ENCODE assay signal across 21 cellular contexts in genomic region chr4:98528882-98529281, GRCh38.
DNase-seq lines count a peak whose midpoint lies in the region; TF ChIP-seq lines count a peak whose summit lies in the region.
"Had no signal": no experiment of that assay in that cellular context is flagged by ENCODE, and none has a peak within 500 bp of the region (broad histone marks: within the 10 kb centered on the region; RNA-seq: fewer than 3 reads in every experiment).

No MANE protein-coding gene starts in this region.

- POLR2A ChIA-PET in activated CD4-positive, alpha-beta memory T cell treated with anti-CD3 and anti-CD28 coated beads for 36 hours (lab: Charles Lee), result interaction anchor here (0.8 kb wide), 1 partner anchor 46 kb away, joined by 3 read pairs; no protein-coding TSS in a partner anchor
- POLR2A ChIA-PET in activated CD4-positive, alpha-beta memory T cell treated with anti-CD3 and anti-CD28 coated beads, Interleukin-2, amount 10 ng/mL, durations not matched to agents 7 days and 5 days (lab: Charles Lee), result no interaction called here

- no peaks in the 10 kb centered on the region for H3K36me3 Mint-ChIP-seq in activated CD4-positive, alpha-beta memory T cell treated with anti-CD3 and anti-CD28 coated beads for 36 hours
- H3K36me3 Mint-ChIP-seq in activated CD4-positive, alpha-beta memory T cell treated with anti-CD3 and anti-CD28 coated beads, Interleukin-2, amount 10 ng/mL, durations not matched to agents 7 days and 5 days (ENCODE audit: low read depth), result no peaks in the 10 kb centered on the region
- H3K36me3 Mint-ChIP-seq in type B pancreatic cell, result no peaks in the 10 kb centered on the region

- CTCF ChIA-PET in activated CD4-positive, alpha-beta memory T cell treated with anti-CD3 and anti-CD28 coated beads for 36 hours (lab: Charles Lee), result interaction anchor here (1.2 kb wide), 1 partner anchor 19 kb away, joined by 3 read pairs; no protein-coding TSS in a partner anchor
- CTCF ChIA-PET in activated CD4-positive, alpha-beta memory T cell treated with anti-CD3 and anti-CD28 coated beads, Interleukin-2, amount 10 ng/mL, durations not matched to agents 7 days and 5 days (lab: Charles Lee), result interaction anchor here (1.5 kb wide), 1 partner anchor 61 kb away, joined by 5 read pairs; no protein-coding TSS in a partner anchor

- H3K27ac Mint-ChIP-seq in activated CD4-positive, alpha-beta memory T cell treated with anti-CD3 and anti-CD28 coated beads for 36 hours, result peak overlapping the region; percentile 65
- H3K27ac Mint-ChIP-seq in activated CD4-positive, alpha-beta memory T cell treated with anti-CD3 and anti-CD28 coated beads, Interleukin-2, amount 10 ng/mL, durations not matched to agents 7 days and 5 days, result no peak overlapping the region
- no peak overlapping the region for H3K27ac Mint-ChIP-seq in type B pancreatic cell
- H3K27ac Mint-ChIP-seq: B cell had no signal

- H3K9me3 Mint-ChIP-seq in activated CD4-positive, alpha-beta memory T cell treated with anti-CD3 and anti-CD28 coated beads for 36 hours, result no peaks in the 10 kb centered on the region
- no peaks in the 10 kb centered on the region for H3K9me3 Mint-ChIP-seq in activated CD4-positive, alpha-beta memory T cell treated with anti-CD3 and anti-CD28 coated beads, Interleukin-2, amount 10 ng/mL, durations not matched to agents 7 days and 5 days
- H3K9me3 Mint-ChIP-seq in type B pancreatic cell, result no peaks in the 10 kb centered on the region

- no peak overlapping the region for H3K4me3 Mint-ChIP-seq in activated CD4-positive, alpha-beta memory T cell treated with anti-CD3 and anti-CD28 coated beads for 36 hours
- no peak overlapping the region for H3K4me3 Mint-ChIP-seq in activated CD4-positive, alpha-beta memory T cell treated with anti-CD3 and anti-CD28 coated beads, Interleukin-2, amount 10 ng/mL, durations not matched to agents 7 days and 5 days
- no peak overlapping the region for H3K4me3 Mint-ChIP-seq in type B pancreatic cell
- H3K4me3 Mint-ChIP-seq: B cell; effector memory CD8-positive, alpha-beta T cell; neural crest cell had no signal

- H3K27me3 Mint-ChIP-seq in activated CD4-positive, alpha-beta memory T cell treated with anti-CD3 and anti-CD28 coated beads for 36 hours, result no peaks in the 10 kb centered on the region
- H3K27me3 Mint-ChIP-seq in activated CD4-positive, alpha-beta memory T cell treated with anti-CD3 and anti-CD28 coated beads, Interleukin-2, amount 10 ng/mL, durations not matched to agents 7 days and 5 days, result no peaks in the 10 kb centered on the region
- H3K27me3 Mint-ChIP-seq in type B pancreatic cell, result no peaks in the 10 kb centered on the region
- H3K27me3 Mint-ChIP-seq: B cell; effector memory CD8-positive, alpha-beta T cell had no signal

- H3K4me1 Mint-ChIP-seq in activated CD4-positive, alpha-beta memory T cell treated with anti-CD3 and anti-CD28 coated beads for 36 hours (ENCODE audit: low read depth), result peaks cover 43% of the 10 kb centered on the region
- H3K4me1 Mint-ChIP-seq in activated CD4-positive, alpha-beta memory T cell treated with anti-CD3 and anti-CD28 coated beads, Interleukin-2, amount 10 ng/mL, durations not matched to agents 7 days and 5 days, result peaks cover 15% of the 10 kb centered on the region
- peaks cover 6% of the 10 kb centered on the region for H3K4me1 Mint-ChIP-seq in type B pancreatic cell (ENCODE audit: unreplicated experiment)
- H3K4me1 Mint-ChIP-seq: B cell had no signal

- DNase-seq in activated CD4-positive, alpha-beta memory T cell treated with anti-CD3 and anti-CD28 coated beads for 36 hours, result peak; percentile 48
- DNase-seq in activated CD4-positive, alpha-beta memory T cell treated with anti-CD3 and anti-CD28 coated beads, Interleukin-2, amount 10 ng/mL, durations not matched to agents 7 days and 5 days, result no peak
- DNase-seq in HT1080 (ENCODE audit: low read depth) (peak; percentile 23), myocyte (ENCODE audit: low read depth) (peak; percentile 96), occipital lobe (lab: John Stamatoyannopoulos, UW) (no peak), type B pancreatic cell (ENCODE audit: extremely low spot score, unreplicated experiment) (no peak)
- peak; percentile 41 to 44 for DNase-seq in activated T-cell treated with anti-CD3 and anti-CD28 coated beads, Interleukin-2, amount 50 U/mL, for 48 hours
- no peak for DNase-seq in stimulated activated CD8-positive, alpha-beta memory T cell treated with anti-CD3 and anti-CD28 coated beads, Interleukin-4, amount 100 ng/mL, for 48 hours
- DNase-seq: activated gamma-delta T cell treated with Interleukin-2 at 50 U/mL for 16 hours; colonic mucosa; DMS79 treated with DMSO at 0.1 percent for 48 hours; effector memory CD8-positive, alpha-beta T cell; KBM-7; NCI-H2171; NCI-H526; psoas muscle; stimulated activated CD4-positive, alpha-beta T cell treated with anti-CD3 and anti-CD28 coated beads, Interleukin-4, amount 100 ng/mL, for 1 hour; stomach; WERI-Rb-1 had no signal

- intact Hi-C loops in activated CD4-positive, alpha-beta memory T cell treated with anti-CD3 and anti-CD28 coated beads for 36 hours (cut with micrococcal nuclease), result loop anchor here (1.0 to 2.0 kb wide), 2 partner anchors 10 to 18 kb away; no protein-coding TSS in a partner anchor

- TF ChIP-seq CTCF in type B pancreatic cell (conservative IDR thresholded peaks at IDR 0.05), result no peak

Comparison
In these comparisons a context has a peak if more than half of its experiments do, and no peak if none do; other contexts are left out.
1. DNase-seq: peak in activated CD4-positive, alpha-beta memory T cell treated with anti-CD3 and anti-CD28 coated beads for 36 hours (single experiment), HT1080 (single experiment), activated T-cell treated with anti-CD3 and anti-CD28 coated beads, Interleukin-2, amount 50 U/mL, for 48 hours (2 of 2) and myocyte (single experiment); none in activated CD4-positive, alpha-beta memory T cell treated with anti-CD3 and anti-CD28 coated beads, Interleukin-2, amount 10 ng/mL, durations not matched to agents 7 days and 5 days (single experiment), occipital lobe (single experiment), type B pancreatic cell (single experiment) and stimulated activated CD8-positive, alpha-beta memory T cell treated with anti-CD3 and anti-CD28 coated beads, Interleukin-4, amount 100 ng/mL, for 48 hours (single experiment).